26 cellular contexts compared by ENCODE assay signal in the genomic region with DNA sequence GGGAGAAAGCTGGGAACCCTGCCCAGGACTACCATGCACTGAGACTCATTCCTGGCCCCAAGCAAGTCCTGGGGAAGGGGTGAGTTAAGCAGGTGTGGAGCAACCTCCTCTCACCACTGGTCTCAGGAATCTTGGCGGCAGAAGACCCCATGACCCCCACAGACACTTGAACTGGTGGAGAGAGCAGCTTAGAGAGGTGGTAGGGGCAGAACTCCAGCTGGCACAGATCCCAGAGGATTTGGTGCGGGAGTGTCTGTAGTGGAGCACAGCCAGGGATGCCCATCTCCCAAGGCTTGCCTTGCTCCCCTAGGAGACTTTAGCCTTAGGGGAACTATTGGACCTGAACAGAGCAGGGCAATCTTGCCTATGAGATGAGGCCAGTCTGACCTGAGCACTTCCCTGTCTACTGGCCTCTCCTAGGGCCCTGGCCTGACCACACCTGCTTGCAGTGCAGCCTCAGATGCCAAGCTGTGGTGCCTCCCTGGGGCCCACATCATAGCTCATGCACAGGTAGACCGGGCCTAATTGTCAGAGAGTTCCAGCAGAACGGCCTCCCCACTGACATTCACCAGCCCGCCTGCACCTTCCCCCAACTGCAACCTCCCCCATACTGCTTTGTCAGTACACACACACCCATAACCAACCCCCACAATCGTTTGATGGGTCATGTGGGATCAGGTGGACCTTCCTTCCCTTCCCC.
DNase-seq lines count a peak whose midpoint lies in the region; ATAC-seq, FAIRE-seq and TF ChIP-seq lines count a peak whose summit lies in the region.
"Had no signal": no experiment of that assay in that cellular context is flagged by ENCODE, and none has a peak within 500 bp of the region (broad histone marks: within the 10 kb centered on the region; RNA-seq: fewer than 3 reads in every experiment).

No MANE protein-coding gene starts in this region.

- FAIRE-seq in kidney (lab: Jason Lieb, UNC), result no peak
- no peak for FAIRE-seq in D721Med (lab: Jason Lieb, UNC)
- FAIRE-seq: A549, GM19239 had no signal

- TF ChIP-seq CTCF in kidney (IDR thresholded peaks at IDR 0.05; ENCODE audit: borderline replicate concordance, extremely low read depth, insufficient read depth) (no peak), upper lobe of right lung (IDR thresholded peaks at IDR 0.05) (no peak), D721Med (IDR thresholded peaks at IDR 0.05; ENCODE audit: insufficient read depth, missing control alignments) (no peak)

- H3K9ac ChIP-seq in kidney (ENCODE audit: low read length in 2 of 2), result no peak overlapping the region
- H3K9ac ChIP-seq: BLaER1 treated with 17β-estradiol and CSF1 and Interleukin-3, amounts not matched to agents 10 nM and 100 nM; KMS-11 had no signal

- no peaks in the 10 kb centered on the region for H3K27me3 ChIP-seq in upper lobe of right lung
- H3K27me3 ChIP-seq: BLaER1 treated with 17β-estradiol and CSF1 and Interleukin-3, amounts not matched to agents 10 nM and 100 nM had no signal

- H3K4me1 ChIP-seq in kidney (ENCODE audit: control insufficient read depth in 1 of 2, insufficient read depth in 1 of 2, low read depth in 1 of 2, low read length in 2 of 2) (no peaks in the 10 kb centered on the region), upper lobe of right lung (no peaks in the 10 kb centered on the region)
- H3K4me1 ChIP-seq: A549 had no signal

- DNase-seq in activated naive CD8-positive, alpha-beta T cell treated with anti-CD3 and anti-CD28 coated beads, Interleukin-2, amount 50 U/mL, for 24 hours, result no peak
- DNase-seq in activated naive CD8-positive, alpha-beta T cell treated with anti-CD3 and anti-CD28 coated beads for 36 hours, result no peak
- peak; percentile 8 for DNase-seq in NCI-H69 (lab: John Stamatoyannopoulos, UW)
- peak; percentile 41 for DNase-seq in kidney
- no peak for DNase-seq in upper lobe of right lung
- no peak for DNase-seq in D721Med (ENCODE audit: insufficient read length, low spot score)
- DNase-seq: AML-193; CD4-positive, alpha-beta T cell; COR-L47; DND-41; GOT3; HCEC 1CT; IMR-90; MM.1S; NCI-H2029; NCI-H2227 treated with DMSO at 0.1 percent for 48 hours; NCI-H510A; NCI-H748 treated with DMSO at 0.1 percent for 48 hours; RPMI8226; SHP77; T-helper 1 cell had no signal

- H3K27ac ChIP-seq in kidney (ENCODE audit: low read depth in 2 of 2, low read length in 2 of 2) (no peak overlapping the region), upper lobe of right lung (no peak overlapping the region)
- H3K27ac ChIP-seq: A549; BLaER1 treated with 17β-estradiol and CSF1 and Interleukin-3, amounts not matched to agents 10 nM and 100 nM; KMS-11 had no signal

- H3K36me3 Mint-ChIP-seq in activated naive CD8-positive, alpha-beta T cell treated with anti-CD3 and anti-CD28 coated beads, Interleukin-2, amount 50 U/mL, for 24 hours (ENCODE audit: low read depth), result no peaks in the 10 kb centered on the region
- no peaks in the 10 kb centered on the region for H3K36me3 Mint-ChIP-seq in activated naive CD8-positive, alpha-beta T cell treated with anti-CD3 and anti-CD28 coated beads for 36 hours

- no peak overlapping the region for H3K4me3 ChIP-seq in kidney (ENCODE audit: low read length in 2 of 2)
- H3K4me3 ChIP-seq in upper lobe of right lung, result no peak overlapping the region
- H3K4me3 ChIP-seq: A549; BLaER1 treated with 17β-estradiol and CSF1 and Interleukin-3, amounts not matched to agents 10 nM and 100 nM had no signal

- no peaks in the 10 kb centered on the region for H3K9me3 Mint-ChIP-seq in activated naive CD8-positive, alpha-beta T cell treated with anti-CD3 and anti-CD28 coated beads, Interleukin-2, amount 50 U/mL, for 24 hours
- H3K9me3 Mint-ChIP-seq in activated naive CD8-positive, alpha-beta T cell treated with anti-CD3 and anti-CD28 coated beads for 36 hours, result no peaks in the 10 kb centered on the region
- H3K9me3 Mint-ChIP-seq: CD4-positive, alpha-beta T cell had no signal

- no peak overlapping the region for H3K4me3 Mint-ChIP-seq in activated naive CD8-positive, alpha-beta T cell treated with anti-CD3 and anti-CD28 coated beads, Interleukin-2, amount 50 U/mL, for 24 hours
- H3K4me3 Mint-ChIP-seq in activated naive CD8-positive, alpha-beta T cell treated with anti-CD3 and anti-CD28 coated beads for 36 hours, result no peak overlapping the region
- H3K4me3 Mint-ChIP-seq: CD4-positive, alpha-beta T cell had no signal

- no peaks in the 10 kb centered on the region for H3K4me1 Mint-ChIP-seq in activated naive CD8-positive, alpha-beta T cell treated with anti-CD3 and anti-CD28 coated beads, Interleukin-2, amount 50 U/mL, for 24 hours
- H3K4me1 Mint-ChIP-seq in activated naive CD8-positive, alpha-beta T cell treated with anti-CD3 and anti-CD28 coated beads for 36 hours, result no peaks in the 10 kb centered on the region

- H3K9me3 ChIP-seq in kidney (ENCODE audit: control insufficient read depth in 1 of 2, low read length in 2 of 2), result peaks cover 0 to 2% of the 10 kb centered on the region in 2 donors
- H3K9me3 ChIP-seq in upper lobe of right lung, result no peaks in the 10 kb centered on the region
- H3K9me3 ChIP-seq: A549 had no signal

- H3K27me3 Mint-ChIP-seq in activated naive CD8-positive, alpha-beta T cell treated with anti-CD3 and anti-CD28 coated beads, Interleukin-2, amount 50 U/mL, for 24 hours, result peaks cover 2% of the 10 kb centered on the region
- H3K27me3 Mint-ChIP-seq in activated naive CD8-positive, alpha-beta T cell treated with anti-CD3 and anti-CD28 coated beads for 36 hours, result peaks cover 7% of the 10 kb centered on the region

- peak; percentile 28 for ATAC-seq in activated naive CD8-positive, alpha-beta T cell treated with anti-CD3 and anti-CD28 coated beads, Interleukin-2, amount 50 U/mL, for 24 hours
- ATAC-seq in upper lobe of right lung, result peak; percentile 38
- ATAC-seq in GM21723 (IDR thresholded peaks at IDR 0.05; ENCODE audit: unreplicated experiment), result no peak
- ATAC-seq: A549 had no signal

- H3K27ac Mint-ChIP-seq in activated naive CD8-positive, alpha-beta T cell treated with anti-CD3 and anti-CD28 coated beads, Interleukin-2, amount 50 U/mL, for 24 hours, result no peak overlapping the region
- no peak overlapping the region for H3K27ac Mint-ChIP-seq in activated naive CD8-positive, alpha-beta T cell treated with anti-CD3 and anti-CD28 coated beads for 36 hours
- H3K27ac Mint-ChIP-seq: CD4-positive, alpha-beta T cell had no signal

- H3K36me3 ChIP-seq in kidney (ENCODE audit: control insufficient read depth in 1 of 2, insufficient read depth in 2 of 2, low read length in 2 of 2), result no peaks in the 10 kb centered on the region
- H3K36me3 ChIP-seq in upper lobe of right lung, result no peaks in the 10 kb centered on the region
- H3K36me3 ChIP-seq: BLaER1 treated with 17β-estradiol and CSF1 and Interleukin-3, amounts not matched to agents 10 nM and 100 nM had no signal

- intact Hi-C loops in kidney (cut with DNase I) (no loop called here), upper lobe of right lung (cut with DNase I) (no loop called here)

Comparison
In these comparisons a context has a peak if more than half of its experiments do, and no peak if none do; other contexts are left out.
1. DNase-seq: peak in NCI-H69 (single experiment) and kidney (single experiment); none in activated naive CD8-positive, alpha-beta T cell treated with anti-CD3 and anti-CD28 coated beads, Interleukin-2, amount 50 U/mL, for 24 hours (single experiment), activated naive CD8-positive, alpha-beta T cell treated with anti-CD3 and anti-CD28 coated beads for 36 hours (single experiment), upper lobe of right lung (single experiment) and D721Med (single experiment).